In the genomic region with DNA sequence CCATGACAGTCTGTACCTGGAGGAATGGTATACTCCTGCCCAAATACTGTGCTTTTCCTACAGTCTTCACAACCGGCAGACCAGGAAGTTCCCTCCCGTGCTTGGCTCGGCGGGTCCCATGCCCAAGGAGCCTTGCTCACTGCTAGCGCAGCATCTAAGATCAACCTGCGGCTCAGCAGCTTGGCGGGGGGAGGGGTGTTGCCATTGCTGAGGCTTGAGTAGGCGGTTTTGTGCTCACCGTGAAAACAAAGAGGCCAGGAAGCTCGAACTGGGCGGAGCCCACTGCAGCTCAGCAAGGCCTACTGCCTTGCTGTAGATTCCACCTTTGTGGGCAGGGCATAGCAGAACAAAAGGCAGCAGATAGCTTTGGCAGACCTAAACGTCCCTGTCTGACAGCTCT, we compare ENCODE assay signal across 12 cellular contexts.
A peak's percentile ranks its signal among the peaks of the same experiment; 100 is the strongest.
DNase-seq lines count a peak whose midpoint lies in the region; ATAC-seq and TF ChIP-seq lines count a peak whose summit lies in the region.
"Had no signal": no experiment of that assay in that cellular context is flagged by ENCODE, and none has a peak within 500 bp of the region (broad histone marks: within the 10 kb centered on the region; RNA-seq: fewer than 3 reads in every experiment).

No MANE protein-coding gene starts in this region.

- no peak overlapping the region for H3K27ac ChIP-seq in adrenal gland
- H3K27ac ChIP-seq: gastroesophageal sphincter, SK-N-MC had no signal

- ATAC-seq in activated T-cell treated with anti-CD3 and anti-CD28 coated beads, Interleukin-2, amount 50 U/mL, for 4 hours = peak; percentile 82 to 88
- ATAC-seq in GM19467 (IDR thresholded peaks at IDR 0.05; ENCODE audit: unreplicated experiment) = no peak
- ATAC-seq: gastroesophageal sphincter had no signal

- H3K9me3 Mint-ChIP-seq in T-helper 2 cell treated with Interferon-gamma antibody and Interleukin-4, amounts not matched to agents 5 μg/mL and 100 μg/mL, for 36 hours = peaks cover 15% of the 10 kb centered on the region
- H3K9me3 Mint-ChIP-seq in activated T-cell treated with anti-CD3 and anti-CD28 coated beads, Interleukin-2, amount 50 U/mL, for 4 hours = peaks cover 4% of the 10 kb centered on the region

- no peak for TF ChIP-seq CTCF in adrenal gland (IDR thresholded peaks at IDR 0.05)

- H3K4me3 ChIP-seq in adrenal gland = no peak overlapping the region
- H3K4me3 ChIP-seq: gastroesophageal sphincter, SK-N-MC had no signal

- DNase-seq in T-helper 2 cell treated with Interferon-gamma antibody and Interleukin-4, amounts not matched to agents 5 μg/mL and 100 μg/mL, for 36 hours (ENCODE audit: low spot score) = peak; percentile 45
- DNase-seq in activated T-cell treated with anti-CD3 and anti-CD28 coated beads, Interleukin-2, amount 50 U/mL, for 4 hours = peak; percentile 34
- DNase-seq in islet precursor cell (peak; percentile 58), adrenal gland (no peak), cortex of kidney (lab: John Stamatoyannopoulos, UW) (no peak), 8988T (no peak)
- peak; percentile 41 for DNase-seq in stimulated activated CD8-positive, alpha-beta memory T cell treated with anti-CD3 and anti-CD28 coated beads, Interleukin-4, amount 100 ng/mL, for 24 hours (ENCODE audit: low read depth)
- DNase-seq: DMS153, NCI-H2227 treated with DMSO at 0.1 percent for 48 hours had no signal

- H3K9me3 ChIP-seq in adrenal gland (replicated peaks in 1 of 3) = no peaks in the 10 kb centered on the region
- H3K9me3 ChIP-seq: gastroesophageal sphincter had no signal

- H3K36me3 Mint-ChIP-seq in T-helper 2 cell treated with Interferon-gamma antibody and Interleukin-4, amounts not matched to agents 5 μg/mL and 100 μg/mL, for 36 hours (ENCODE audit: low read depth) = peaks cover 13% of the 10 kb centered on the region
- H3K36me3 Mint-ChIP-seq in activated T-cell treated with anti-CD3 and anti-CD28 coated beads, Interleukin-2, amount 50 U/mL, for 4 hours (ENCODE audit: insufficient read depth) = peaks cover 2% of the 10 kb centered on the region

- no peaks in the 10 kb centered on the region for H3K36me3 ChIP-seq in adrenal gland (replicated peaks in 1 of 2)
- H3K36me3 ChIP-seq: gastroesophageal sphincter had no signal

- peaks cover 15% of the 10 kb centered on the region for H3K4me1 Mint-ChIP-seq in T-helper 2 cell treated with Interferon-gamma antibody and Interleukin-4, amounts not matched to agents 5 μg/mL and 100 μg/mL, for 36 hours (ENCODE audit: low read depth)
- peaks cover 21% of the 10 kb centered on the region for H3K4me1 Mint-ChIP-seq in activated T-cell treated with anti-CD3 and anti-CD28 coated beads, Interleukin-2, amount 50 U/mL, for 4 hours (ENCODE audit: low read depth)

- TF ChIP-seq POLR2A in adrenal gland (IDR thresholded peaks at IDR 0.05) = no peak

- H3K4me3 Mint-ChIP-seq in T-helper 2 cell treated with Interferon-gamma antibody and Interleukin-4, amounts not matched to agents 5 μg/mL and 100 μg/mL, for 36 hours = peak overlapping the region; percentile 45
- H3K4me3 Mint-ChIP-seq in activated T-cell treated with anti-CD3 and anti-CD28 coated beads, Interleukin-2, amount 50 U/mL, for 4 hours = no peak overlapping the region

- WGBS in adrenal gland, 4 donors = 67 to 100% (median 81%) methylated on average over 1 to 12 of the region's 12 CpGs

- peaks cover 24% of the 10 kb centered on the region for H3K27me3 ChIP-seq in adrenal gland
- H3K27me3 ChIP-seq: gastroesophageal sphincter had no signal

- no peak overlapping the region for H3K27ac Mint-ChIP-seq in T-helper 2 cell treated with Interferon-gamma antibody and Interleukin-4, amounts not matched to agents 5 μg/mL and 100 μg/mL, for 36 hours

- H3K27me3 Mint-ChIP-seq in T-helper 2 cell treated with Interferon-gamma antibody and Interleukin-4, amounts not matched to agents 5 μg/mL and 100 μg/mL, for 36 hours (ENCODE audit: low read depth) = peaks cover 3% of the 10 kb centered on the region
- peaks cover 4% of the 10 kb centered on the region for H3K27me3 Mint-ChIP-seq in activated T-cell treated with anti-CD3 and anti-CD28 coated beads, Interleukin-2, amount 50 U/mL, for 4 hours (ENCODE audit: low read depth)

- intact Hi-C loops in adrenal gland (cut with DNase I) = no loop called here

- no peaks in the 10 kb centered on the region for H3K4me1 ChIP-seq in adrenal gland (replicated peaks in 1 of 2)
- H3K4me1 ChIP-seq: gastroesophageal sphincter had no signal

Comparison
In these comparisons a context has a peak if more than half of its experiments do, and no peak if none do; other contexts are left out.
1. DNase-seq: peak in T-helper 2 cell treated with Interferon-gamma antibody and Interleukin-4, amounts not matched to agents 5 μg/mL and 100 μg/mL, for 36 hours (single experiment), activated T-cell treated with anti-CD3 and anti-CD28 coated beads, Interleukin-2, amount 50 U/mL, for 4 hours (single experiment), islet precursor cell (single experiment) and stimulated activated CD8-positive, alpha-beta memory T cell treated with anti-CD3 and anti-CD28 coated beads, Interleukin-4, amount 100 ng/mL, for 24 hours (single experiment); none in adrenal gland (0 of 7), cortex of kidney (single experiment) and 8988T (single experiment).